19 cellular contexts compared by ENCODE assay signal in the genomic region with DNA sequence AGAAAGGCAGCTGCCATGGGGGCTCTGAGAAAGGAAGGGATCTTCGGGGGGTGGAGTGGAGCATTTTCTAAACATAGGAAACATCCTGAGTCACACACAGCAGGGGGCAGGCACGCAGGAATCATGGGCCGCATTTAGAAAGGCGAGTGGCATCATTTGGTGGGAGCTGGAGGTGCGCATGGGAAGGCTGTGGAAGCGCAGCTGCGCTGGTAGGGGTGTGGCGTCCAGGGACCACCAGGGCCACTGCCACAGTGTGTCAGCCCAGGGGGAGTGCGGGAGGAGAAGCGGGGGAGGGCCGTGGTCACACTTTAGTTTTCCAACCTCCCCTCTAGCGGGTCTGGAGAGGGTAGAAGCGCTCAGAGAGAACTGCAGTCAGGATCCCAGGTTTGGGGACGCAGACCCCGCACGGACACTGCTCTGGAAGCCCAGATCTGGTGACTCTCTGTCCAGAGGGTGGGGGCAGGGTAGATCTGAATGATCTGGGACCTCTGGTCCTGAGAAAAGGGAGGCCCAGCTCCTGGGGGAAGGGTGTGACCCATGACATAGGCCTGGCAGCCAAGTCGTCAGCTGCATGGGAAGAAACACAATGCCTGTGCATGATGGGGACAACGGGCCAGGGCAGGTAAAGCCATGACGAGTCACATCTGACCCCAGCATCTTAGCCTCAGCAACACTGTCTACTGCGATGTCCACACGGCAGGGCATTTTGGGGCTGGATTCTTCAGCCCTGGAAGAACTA.
A peak's percentile ranks its signal among the peaks of the same experiment; 100 is the strongest.
DNase-seq lines count a peak whose midpoint lies in the region; ATAC-seq and TF ChIP-seq lines count a peak whose summit lies in the region.
"Had no signal": no experiment of that assay in that cellular context is flagged by ENCODE, and none has a peak within 500 bp of the region (broad histone marks: within the 10 kb centered on the region; RNA-seq: fewer than 3 reads in every experiment).

No MANE protein-coding gene starts in this region.

- no peaks in the 10 kb centered on the region for H3K4me1 ChIP-seq in A673 (ENCODE audit: insufficient read depth, low read length, poor library complexity, severe bottlenecking)
- peaks cover 0 to 8% of the 10 kb centered on the region in 2 experiments; a peak in 2 of 4 replicates for H3K4me1 ChIP-seq in HCT116 (ENCODE audit: control insufficient read depth in 1 of 2, insufficient read depth in 2 of 2, low read length in 2 of 2)

- H2AFZ ChIP-seq in HCT116 (ENCODE audit: low read depth, low read length, poor library complexity, severe bottlenecking): no peak overlapping the region

- no peaks in the 10 kb centered on the region for H3K79me2 ChIP-seq in HCT116 (ENCODE audit: insufficient read depth, low read length)

- RAD21 ChIA-PET in HCT116 (lab: Charles Lee; ENCODE audit: low non-redundant PET in 1 of 2, low total read pairs in 2 of 2, uncharacterized antibody in 2 of 2, unreplicated experiment in 2 of 2): no interaction called here

- TF ChIP-seq POLR2A in HCT116 (IDR thresholded peaks at IDR 0.05; ENCODE audit: borderline replicate concordance, extremely low read depth, insufficient read depth, insufficient read length): no peak

- no TSS peak for BruUV-seq in A673 (replicated peaks; lab: Mats Ljungman, UMichigan)
- no TSS peak for BruUV-seq in HCT116 (replicated peaks; lab: Mats Ljungman, UMichigan)
- no TSS peak for BruUV-seq in Calu3 (replicated peaks; lab: Mats Ljungman, UMichigan)

- CTCF ChIA-PET in A673 (lab: Charles Lee): no interaction called here
- CTCF ChIA-PET in HCT116 (lab: Charles Lee): interaction anchor here (1.0 kb wide), 1 partner anchor 16 kb away, joined by 3 read pairs; no protein-coding TSS in a partner anchor
- CTCF ChIA-PET in WTC11 (lab: Charles Lee): interaction anchor here (0.6 to 3.4 kb wide), 7 partner anchors 25 to 291 kb away, joined by 3 to 20 read pairs (median 4); no protein-coding TSS in a partner anchor
- CTCF ChIA-PET in Calu3 (lab: Charles Lee): no interaction called here

- DNase-seq in A673 (ENCODE audit: low spot score) (peak; percentile 58), HCT116 (ENCODE audit: low read depth, low spot score) (no peak), WTC11 (ENCODE audit: low spot score) (no peak), mesenteric fat pad (ENCODE audit: low spot score) (peak; percentile 69), mucosa of gallbladder (ENCODE audit: low spot score) (no peak), Calu3 (no peak), foreskin fibroblast (no peak), NOMO-1 treated with dmso at 0.1 percent for 144 hours (lab: John Stamatoyannopoulos, UW; ENCODE audit: unreplicated experiment) (no peak)
- DNase-seq: activated CD4-positive, alpha-beta T cell treated with anti-CD3 and anti-CD28 coated beads for 48 hours; activated CD8-positive, alpha-beta memory T cell treated with anti-CD3 and anti-CD28 coated beads, Interleukin-2, amount 50 U/mL, for 48 hours; activated naive CD4-positive, alpha-beta T cell treated with anti-CD3 and anti-CD28 coated beads for 36 hours; COR-L47; glutamatergic neuron; HCEC 1CT; NCI-H1092; NCI-H2171; retina; T-helper 9 cell had no signal

- ATAC-seq in HCT116: peak; percentile 50; the same call in 1 of the 2 replicates
- no peak for ATAC-seq in WTC11
- ATAC-seq: esophagus mucosa had no signal

- H3K36me3 Mint-ChIP-seq in WTC11 (peaks cover 10% of the 10 kb centered on the region), Calu3 (ENCODE audit: insufficient read depth, unreplicated experiment) (no peaks in the 10 kb centered on the region)

- H3K27ac Mint-ChIP-seq in WTC11 (no peak overlapping the region), Calu3 (ENCODE audit: unreplicated experiment) (no peak overlapping the region)
- H3K27ac Mint-ChIP-seq: activated naive CD4-positive, alpha-beta T cell treated with anti-CD3 and anti-CD28 coated beads for 36 hours had no signal

- peaks cover 68% of the 10 kb centered on the region for H3K4me1 Mint-ChIP-seq in WTC11
- no peaks in the 10 kb centered on the region for H3K4me1 Mint-ChIP-seq in Calu3 (ENCODE audit: low read depth, unreplicated experiment)

- H3K36me3 ChIP-seq in A673 (ENCODE audit: insufficient read depth, low read length, poor library complexity, severe bottlenecking) (no peaks in the 10 kb centered on the region), HCT116 (ENCODE audit: control insufficient read depth in 1 of 2, insufficient read depth in 2 of 2, low read length in 2 of 2) (no peaks in the 10 kb centered on the region)

- H3K9me3 Mint-ChIP-seq in WTC11: peaks cover 10% of the 10 kb centered on the region
- H3K9me3 Mint-ChIP-seq in Calu3 (ENCODE audit: low read depth, unreplicated experiment): peaks cover 4% of the 10 kb centered on the region

- H3K9me3 ChIP-seq in A673 (ENCODE audit: low read depth, low read length, poor library complexity, severe bottlenecking) (no peaks in the 10 kb centered on the region), HCT116 (ENCODE audit: control insufficient read depth in 1 of 2, insufficient read depth in 1 of 2, low read depth in 1 of 2, low read length in 2 of 2) (no peaks in the 10 kb centered on the region)

- H3K27me3 ChIP-seq in A673 (replicated peaks; ENCODE audit: insufficient read depth, low read depth, low read length, poor library complexity) (no peaks in the 10 kb centered on the region), HCT116 (ENCODE audit: insufficient read depth, low read length) (0 out of 2 replicates have a peak, but pooled peaks cover 5% of the 10 kb centered on the region)

- no peaks in the 10 kb centered on the region for H3K9me2 ChIP-seq in HCT116 (ENCODE audit: insufficient read depth)

- TF ChIP-seq RAD21 in HCT116 (IDR thresholded peaks at IDR 0.05; ENCODE audit: low read depth): no peak

- no peak overlapping the region for H3K4me2 ChIP-seq in HCT116 (ENCODE audit: low read length)

- TF ChIP-seq CTCF in A673 (conservative IDR thresholded peaks at IDR 0.05; ENCODE audit: low read depth, low read length): no peak
- 0 out of 6 replicates have a peak, but pooled peaks of 2 of the 3 experiments have one; percentile 9 to 12 for TF ChIP-seq CTCF in HCT116 (IDR thresholded peaks at IDR 0.05 in 2 of 3, conservative IDR thresholded peaks at IDR 0.05 in 1 of 3; ENCODE audit: borderline replicate concordance in 1 of 3, insufficient read depth in 1 of 3, low read depth in 2 of 3, low read length in 2 of 3)
- TF ChIP-seq CTCF in WTC11 (IDR thresholded peaks at IDR 0.05): no peak
- TF ChIP-seq CTCF in Calu3 (IDR thresholded peaks at IDR 0.05; ENCODE audit: unreplicated experiment): no peak
- no peak for TF ChIP-seq CTCF in foreskin fibroblast (IDR thresholded peaks at IDR 0.05; ENCODE audit: low read depth, low read length)

- no peak overlapping the region for H3K9ac ChIP-seq in HCT116 (ENCODE audit: low read length)

- intact Hi-C loops in A673 (cut with micrococcal nuclease; ENCODE audit: unreplicated experiment): no loop called here
- intact Hi-C loops in HCT116 (cut with micrococcal nuclease): no loop called here
- intact Hi-C loops in Calu3 (cut with micrococcal nuclease; ENCODE audit: unreplicated experiment): no loop called here

- H3K27ac ChIP-seq in A673 (ENCODE audit: low read depth, low read length, poor library complexity, severe bottlenecking) (no peak overlapping the region), HCT116 (ENCODE audit: low read depth, low read length) (no peak overlapping the region)

- no peaks in the 10 kb centered on the region for H4K20me1 ChIP-seq in HCT116 (ENCODE audit: insufficient read depth)

- H3K4me3 ChIP-seq in A673 (ENCODE audit: low read depth, low read length, poor library complexity, severe bottlenecking) (no peak overlapping the region), HCT116 (replicated peaks in 1 of 2; ENCODE audit: low read depth in 1 of 2, low read length in 2 of 2) (no peak overlapping the region), foreskin fibroblast (ENCODE audit: low read depth in 1 of 2, low read length in 2 of 2) (no peak overlapping the region)

- H3K27me3 Mint-ChIP-seq in WTC11 (ENCODE audit: low read depth) (no peaks in the 10 kb centered on the region), Calu3 (ENCODE audit: unreplicated experiment) (peaks cover 96% of the 10 kb centered on the region)

- POLR2A ChIA-PET in A673 (lab: Charles Lee; ENCODE audit: low non-redundant PET): interaction anchor here (0.7 kb wide), 1 partner anchor 23 kb away, joined by 3 read pairs; no protein-coding TSS in a partner anchor
- POLR2A ChIA-PET in HCT116 (lab: Charles Lee): no interaction called here
- POLR2A ChIA-PET in WTC11 (lab: Charles Lee): no interaction called here

- H3K4me3 Mint-ChIP-seq in WTC11 (no peak overlapping the region), Calu3 (ENCODE audit: low read depth, unreplicated experiment) (no peak overlapping the region)
- H3K4me3 Mint-ChIP-seq: activated naive CD4-positive, alpha-beta T cell treated with anti-CD3 and anti-CD28 coated beads for 36 hours had no signal

TF ChIP-seq in HCT116, 20 proteins besides CTCF, POLR2A, EP300 and RAD21 (continues in another document):
- no peak for TF ChIP-seq SP1 (IDR thresholded peaks at IDR 0.05; ENCODE audit: low read depth)
- no peak for TF ChIP-seq CBX3 (IDR thresholded peaks at IDR 0.05; ENCODE audit: low read depth)
- no peak for TF ChIP-seq EGR1 (IDR thresholded peaks at IDR 0.05; ENCODE audit: low read depth)
- no peak for TF ChIP-seq ZFX (IDR thresholded peaks at IDR 0.05)
- TF ChIP-seq SRF (IDR thresholded peaks at IDR 0.05; ENCODE audit: low read depth): no peak
- TF ChIP-seq POLR2AphosphoS5 (IDR thresholded peaks at IDR 0.05; ENCODE audit: low read depth, low read length): no peak
- TF ChIP-seq ELF1 (IDR thresholded peaks at IDR 0.05; ENCODE audit: borderline replicate concordance, low read depth): no peak
- no peak for TF ChIP-seq JUND (IDR thresholded peaks at IDR 0.05)
- TF ChIP-seq FOSL1 (IDR thresholded peaks at IDR 0.05; ENCODE audit: low read depth): no peak
- TF ChIP-seq EZH2 (IDR thresholded peaks at IDR 0.05): no peak
- no peak for TF ChIP-seq TCF7L2 (IDR thresholded peaks at IDR 0.05; ENCODE audit: borderline replicate concordance, extremely low read depth, insufficient read depth, insufficient read length)

TF ChIP-seq in WTC11, 78 proteins besides CTCF, POLR2A, EP300 and RAD21 (continues in another document):
- no peak for TF ChIP-seq JAZF1 (CRISPR knock-in tag; IDR thresholded peaks at IDR 0.05)
- no peak for TF ChIP-seq RORB (CRISPR knock-in tag; IDR thresholded peaks at IDR 0.05)
- no peak for TF ChIP-seq TEAD1 (CRISPR knock-in tag; IDR thresholded peaks at IDR 0.05)
- TF ChIP-seq, protein P1, sequence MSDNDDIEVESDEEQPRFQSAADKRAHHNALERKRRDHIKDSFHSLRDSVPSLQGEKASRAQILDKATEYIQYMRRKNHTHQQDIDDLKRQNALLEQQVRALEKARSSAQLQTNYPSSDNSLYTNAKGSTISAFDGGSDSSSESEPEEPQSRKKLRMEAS (CRISPR knock-in tag; IDR thresholded peaks at IDR 0.05): 0 out of 2 replicates have a peak, but pooled peaks have one; percentile 10
- TF ChIP-seq, protein P2, sequence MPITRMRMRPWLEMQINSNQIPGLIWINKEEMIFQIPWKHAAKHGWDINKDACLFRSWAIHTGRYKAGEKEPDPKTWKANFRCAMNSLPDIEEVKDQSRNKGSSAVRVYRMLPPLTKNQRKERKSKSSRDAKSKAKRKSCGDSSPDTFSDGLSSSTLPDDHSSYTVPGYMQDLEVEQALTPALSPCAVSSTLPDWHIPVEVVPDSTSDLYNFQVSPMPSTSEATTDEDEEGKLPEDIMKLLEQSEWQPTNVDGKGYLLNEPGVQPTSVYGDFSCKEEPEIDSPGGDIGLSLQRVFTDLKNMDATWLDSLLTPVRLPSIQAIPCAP (CRISPR knock-in tag; IDR thresholded peaks at IDR 0.05): no peak

Comparison
In these comparisons a context has a peak if more than half of its experiments do, and no peak if none do; other contexts are left out.
1. DNase-seq: peak in A673 (single experiment) and mesenteric fat pad (single experiment); none in HCT116 (single experiment), WTC11 (single experiment), mucosa of gallbladder (single experiment), Calu3 (single experiment), foreskin fibroblast (0 of 2) and NOMO-1 treated with dmso at 0.1 percent for 144 hours (single experiment).
2. CTCF ChIP-seq: peak in HCT116 (2 of 3); none in A673 (single experiment), WTC11 (single experiment), Calu3 (single experiment) and foreskin fibroblast (single experiment).
3. CTCF ChIA-PET loops: an anchor here in HCT116 (1.0 kb wide) and WTC11 (0.6 to 3.4 kb wide); none called in A673 and Calu3.